In genomic region chr2:76567478-76567877, GRCh38 we compare ENCODE assay signal across 23 cellular contexts.
DNase-seq lines count a peak whose midpoint lies in the region; ATAC-seq, FAIRE-seq and TF ChIP-seq lines count a peak whose summit lies in the region.
"Had no signal": no experiment of that assay in that cellular context is flagged by ENCODE, and none has a peak within 500 bp of the region (broad histone marks: within the 10 kb centered on the region; RNA-seq: fewer than 3 reads in every experiment).

No MANE protein-coding gene starts in this region.

- no peak overlapping the region for H3K56ac ChIP-seq in H1 (replicated peaks; ENCODE audit: insufficient read length, low read depth, low read length)

- no peak for FAIRE-seq in H1 (lab: Jason Lieb, UNC)
- FAIRE-seq: A549, D721Med, G401.6, GM12891, GM19239 had no signal

- no peak overlapping the region for H2BK12ac ChIP-seq in H1 (ENCODE audit: low read depth, low read length)

- peaks cover 2% of the 10 kb centered on the region for H3K27me3 Mint-ChIP-seq in GM23338 (ENCODE audit: insufficient read depth, low read depth, poor library complexity)
- H3K27me3 Mint-ChIP-seq: B cell; CD4-positive, alpha-beta T cell had no signal

- no peak overlapping the region for H4K91ac ChIP-seq in H1 (replicated peaks; ENCODE audit: insufficient read length, low read length)

- H2BK15ac ChIP-seq in H1 (ENCODE audit: low read length): no peak overlapping the region

- no peak for TF ChIP-seq POLR2A in H1 (IDR thresholded peaks at IDR 0.05; ENCODE audit: control extremely low read depth in 1 of 2, low read depth in 2 of 2, low read length in 2 of 2)

- no peak overlapping the region for H2BK120ac ChIP-seq in H1 (replicated peaks; ENCODE audit: low read depth, low read length)

- H4K20me1 ChIP-seq in GM23338 (replicated peaks; ENCODE audit: insufficient read depth) (no peaks in the 10 kb centered on the region), Karpas-422 (ENCODE audit: insufficient read depth, low read depth, low read length) (no peaks in the 10 kb centered on the region), H1 (replicated peaks in 1 of 2; ENCODE audit: control insufficient read depth in 1 of 2, insufficient read depth in 2 of 2, low read length in 2 of 2) (no peaks in the 10 kb centered on the region)
- H4K20me1 ChIP-seq: BLaER1 treated with 17β-estradiol and CSF1 and Interleukin-3, amounts not matched to agents 10 nM and 100 nM had no signal

- H4K8ac ChIP-seq in H1 (ENCODE audit: extremely low read depth, insufficient read depth, low read length): no peak overlapping the region; the same call in 1 of the 2 replicates

- H3K4me1 ChIP-seq in GM23338 (ENCODE audit: insufficient read depth) (peaks cover 26% of the 10 kb centered on the region), Karpas-422 (ENCODE audit: low read length) (no peaks in the 10 kb centered on the region), H1 (replicated peaks in 1 of 4; ENCODE audit: control insufficient read depth in 3 of 4, insufficient read depth in 4 of 4, low read length in 3 of 4) (peaks cover 0 to 7% (median 2%) of the 10 kb centered on the region in 4 experiments; a peak in 4 of 7 replicates), lower lobe of right lung (no peaks in the 10 kb centered on the region)
- H3K4me1 ChIP-seq: A549; BLaER1 treated with 17β-estradiol and CSF1 and Interleukin-3, amounts not matched to agents 10 nM and 100 nM; Caco-2 had no signal

- H3K4me3 Mint-ChIP-seq in GM23338: no peak overlapping the region
- H3K4me3 Mint-ChIP-seq: B cell; CD4-positive, alpha-beta T cell; CD8-positive, alpha-beta T cell had no signal

- TF ChIP-seq CTCF in GM23338 (conservative IDR thresholded peaks at IDR 0.05; ENCODE audit: low read depth in 2 of 2) (no peak), H1 (IDR thresholded peaks at IDR 0.05; ENCODE audit: control extremely low read depth in 1 of 3, insufficient read depth in 1 of 3, low read depth in 1 of 3, low read length in 3 of 3) (no peak), lower lobe of right lung (IDR thresholded peaks at IDR 0.05) (no peak)

- peaks cover 14% of the 10 kb centered on the region for H3K9me3 Mint-ChIP-seq in GM23338
- H3K9me3 Mint-ChIP-seq: CD4-positive, alpha-beta T cell had no signal

- peaks cover 20% of the 10 kb centered on the region for H3K4me1 Mint-ChIP-seq in GM23338
- H3K4me1 Mint-ChIP-seq: B cell had no signal

- no peak for TF ChIP-seq EP300 in H1 (IDR thresholded peaks at IDR 0.05; ENCODE audit: borderline replicate concordance in 1 of 2, low read depth in 2 of 2, low read length in 2 of 2)

- no peak overlapping the region for H2BK5ac ChIP-seq in H1 (ENCODE audit: low read depth, low read length)

- 84% methylated on average over 4 of the region's 5 CpGs; no CpG with 5 or more reads in 1 of the 2 experiments for WGBS in H1 (ENCODE audit: extremely low coverage in 1 of 2, insufficient coverage in 1 of 2, insufficient read length in 1 of 2, insufficient replicate concordance in 2 of 2, low coverage in 1 of 2, low lambda C conversion rate in 2 of 2, missing lambda C conversion rate in 1 of 2), 2 experiments

- H3K27ac ChIP-seq in GM23338 (ENCODE audit: low read depth) (no peak overlapping the region), Karpas-422 (ENCODE audit: low read length) (no peak overlapping the region), H1 (ENCODE audit: low read depth, low read length) (no peak overlapping the region), lower lobe of right lung (no peak overlapping the region)
- H3K27ac ChIP-seq: 22Rv1; A549; BLaER1 treated with 17β-estradiol and CSF1 and Interleukin-3, amounts not matched to agents 10 nM and 100 nM; C4-2B had no signal

- DNase-seq in GM23338 (ENCODE audit: low spot score) (peak; percentile 72), Karpas-422 (peak; percentile 1), H1 (ENCODE audit: low read depth in 1 of 2, low spot score in 2 of 2) (peak in 1 of 2 experiments; percentile 63), iPS DF 19.7 (ENCODE audit: low read depth, low spot score) (peak; percentile 50), HCEC 1CT (no peak), lower lobe of right lung (no peak)
- DNase-seq in activated naive CD4-positive, alpha-beta T cell treated with anti-CD3 and anti-CD28 coated beads, Interleukin-2, amount 50 U/mL, for 16 hours: no peak
- DNase-seq: AML-193; Caco-2; Calu3; CD4-positive, alpha-beta T cell; CD8-positive, alpha-beta T cell; DMS79 treated with DMSO at 0.1 percent for 48 hours; GF-D8 had no signal

- H3K4me3 ChIP-seq in GM23338 (no peak overlapping the region), Karpas-422 (ENCODE audit: low read length) (no peak overlapping the region), H1 (ENCODE audit: extremely low read depth in 1 of 4, insufficient read depth in 2 of 4, low read depth in 3 of 4, low read length in 4 of 4) (no peak overlapping the region), lower lobe of right lung (no peak overlapping the region)
- H3K4me3 ChIP-seq: A549; BLaER1 treated with 17β-estradiol and CSF1 and Interleukin-3, amounts not matched to agents 10 nM and 100 nM had no signal

- no peak overlapping the region for H3K23ac ChIP-seq in H1 (ENCODE audit: insufficient read length)

- H2AFZ ChIP-seq in GM23338 (no peak overlapping the region), Karpas-422 (ENCODE audit: low read length) (no peak overlapping the region), H1 (ENCODE audit: low read length) (no peak overlapping the region)

- H3K4me2 ChIP-seq in GM23338 (no peak overlapping the region), Karpas-422 (ENCODE audit: low read depth, low read length, poor library complexity, severe bottlenecking) (no peak overlapping the region), H1 (ENCODE audit: insufficient read depth in 1 of 2, low read depth in 2 of 2, low read length in 2 of 2) (no peak overlapping the region)
- H3K4me2 ChIP-seq: A549; BLaER1 treated with 17β-estradiol and CSF1 and Interleukin-3, amounts not matched to agents 10 nM and 100 nM had no signal

- H3K4ac ChIP-seq in H1 (replicated peaks; ENCODE audit: insufficient read length, low read depth, low read length): no peak overlapping the region

- no peaks in the 10 kb centered on the region for H3K9me2 ChIP-seq in GM23338 (ENCODE audit: insufficient read depth)
- 0 out of 2 replicates have a peak, but pooled peaks cover 3% of the 10 kb centered on the region for H3K9me2 ChIP-seq in Karpas-422 (replicated peaks; ENCODE audit: insufficient read depth, low read length)

- H3K27ac Mint-ChIP-seq in GM23338: no peak overlapping the region
- H3K27ac Mint-ChIP-seq: B cell; CD4-positive, alpha-beta T cell; CD8-positive, alpha-beta T cell had no signal

- H3K14ac ChIP-seq in H1 (ENCODE audit: insufficient read length): no peak overlapping the region

- H3K27me3 ChIP-seq in GM23338 (ENCODE audit: insufficient read depth) (no peaks in the 10 kb centered on the region), Karpas-422 (ENCODE audit: low read length) (no peaks in the 10 kb centered on the region), H1 (replicated peaks in 1 of 4; ENCODE audit: control insufficient read depth in 3 of 4, extremely low read depth in 1 of 4, insufficient read depth in 3 of 4, low read length in 3 of 4) (no peaks in the 10 kb centered on the region), lower lobe of right lung (ENCODE audit: low read depth) (no peaks in the 10 kb centered on the region)
- H3K27me3 ChIP-seq: BLaER1 treated with 17β-estradiol and CSF1 and Interleukin-3, amounts not matched to agents 10 nM and 100 nM had no signal

- H3K79me1 ChIP-seq in H1 (ENCODE audit: low read depth, low read length): no peaks in the 10 kb centered on the region

- H2AK5ac ChIP-seq in H1 (ENCODE audit: low read depth, low read length): no peak overlapping the region

- TF ChIP-seq RAD21 in H1 (IDR thresholded peaks at IDR 0.05 in 1 of 2, conservative IDR thresholded peaks at IDR 0.05 in 1 of 2; ENCODE audit: low read depth in 2 of 2, low read length in 2 of 2): no peak

- no peaks in the 10 kb centered on the region for H3F3A ChIP-seq in GM23338 (replicated peaks; ENCODE audit: low read depth)

- H3K9me3 ChIP-seq in Karpas-422 (ENCODE audit: low read length) (peaks cover 26% of the 10 kb centered on the region), H1 (ENCODE audit: insufficient read depth in 2 of 2, low read depth in 1 of 2, low read length in 1 of 2) (peaks cover 8 to 11% of the 10 kb centered on the region in 2 experiments; a peak in 3 of 4 replicates), lower lobe of right lung (no peaks in the 10 kb centered on the region)
- H3K9me3 ChIP-seq: BLaER1 treated with 17β-estradiol and CSF1 and Interleukin-3, amounts not matched to agents 10 nM and 100 nM; Caco-2 had no signal

- no peak overlapping the region; the same call in 1 of the 2 replicates for H3K18ac ChIP-seq in H1 (ENCODE audit: extremely low read depth, low read length)

- H3K23me2 ChIP-seq in H1 (ENCODE audit: low read depth, low read length): no peaks in the 10 kb centered on the region; the same call in 1 of the 2 replicates

- no peaks in the 10 kb centered on the region for H3K79me2 ChIP-seq in GM23338 (replicated peaks; ENCODE audit: insufficient read depth)
- no peaks in the 10 kb centered on the region for H3K79me2 ChIP-seq in Karpas-422 (ENCODE audit: low read length)
- no peaks in the 10 kb centered on the region for H3K79me2 ChIP-seq in H1 (ENCODE audit: control insufficient read depth in 1 of 2, insufficient read depth in 2 of 2, low read length in 2 of 2)

- H3K9ac ChIP-seq in Karpas-422 (ENCODE audit: low read length) (no peak overlapping the region), H1 (replicated peaks in 1 of 4; ENCODE audit: extremely low read depth in 1 of 4, low read depth in 3 of 4, low read length in 3 of 4) (no peak overlapping the region)
- H3K9ac ChIP-seq: BLaER1 treated with 17β-estradiol and CSF1 and Interleukin-3, amounts not matched to agents 10 nM and 100 nM had no signal

- intact Hi-C loops in lower lobe of right lung (cut with DNase I): no loop called here

- CTCF ChIA-PET in H1 (lab: Charles Lee; ENCODE audit: partially characterized antibody): no interaction called here

- H4K5ac ChIP-seq in H1 (ENCODE audit: insufficient read length, low read depth, low read length): no peak overlapping the region

- no peaks in the 10 kb centered on the region; the same call in 1 of the 2 replicates for H3K36me3 ChIP-seq in GM23338 (ENCODE audit: insufficient read depth)
- no peaks in the 10 kb centered on the region for H3K36me3 ChIP-seq in Karpas-422 (ENCODE audit: insufficient read depth, low read length)
- no peaks in the 10 kb centered on the region; a peak in 2 of 8 replicates for H3K36me3 ChIP-seq in H1 (ENCODE audit: control insufficient read depth in 2 of 4, insufficient read depth in 4 of 4, low read length in 3 of 4)
- H3K36me3 ChIP-seq in lower lobe of right lung: no peaks in the 10 kb centered on the region
- H3K36me3 ChIP-seq: BLaER1 treated with 17β-estradiol and CSF1 and Interleukin-3, amounts not matched to agents 10 nM and 100 nM had no signal

- H2BK20ac ChIP-seq in H1 (ENCODE audit: low read length): no peak overlapping the region

- peaks cover 20% of the 10 kb centered on the region for H3K36me3 Mint-ChIP-seq in GM23338 (ENCODE audit: low read depth)
- H3K36me3 Mint-ChIP-seq: CD8-positive, alpha-beta T cell had no signal

- POLR2A ChIA-PET in H1 (lab: Charles Lee; ENCODE audit: partially characterized antibody): no interaction called here

- ATAC-seq in GM23338 (peak; percentile 38; the same call in 2 of the 3 replicates), lower lobe of right lung (no peak)
- ATAC-seq: A549; CD8-positive, alpha-beta T cell had no signal

TF ChIP-seq in H1, 55 proteins besides CTCF, POLR2A, EP300 and RAD21 (continues in another document):
- TF ChIP-seq POU5F1 (IDR thresholded peaks at IDR 0.05; ENCODE audit: low read depth, low read length): no peak

Comparison
In these comparisons a context has a peak if more than half of its experiments do, and no peak if none do; other contexts are left out.
1. DNase-seq: peak in GM23338 (single experiment), Karpas-422 (single experiment) and iPS DF 19.7 (single experiment); none in HCEC 1CT (single experiment), lower lobe of right lung (single experiment) and activated naive CD4-positive, alpha-beta T cell treated with anti-CD3 and anti-CD28 coated beads, Interleukin-2, amount 50 U/mL, for 16 hours (single experiment).